In genomic region chr1:160401487-160401805, GRCh38 we compare ENCODE assay signal across 9 cellular contexts. TPM values are rescaled to one million over a fixed set of nuclear protein-coding genes. Genes with fewer than 3 reads are reported as not detected.
DNase-seq lines count a peak whose midpoint lies in the region; ATAC-seq and TF ChIP-seq lines count a peak whose summit lies in the region.
"Had no signal": no experiment of that assay in that cellular context is flagged by ENCODE, and none has a peak within 500 bp of the region (broad histone marks: within the 10 kb centered on the region; RNA-seq: fewer than 3 reads in every experiment).

No MANE protein-coding gene starts in this region.

- ATAC-seq in CD4-positive, alpha-beta T cell (ENCODE audit: poor library complexity) = no peak
- no peak for ATAC-seq in GM18858 (IDR thresholded peaks at IDR 0.05; ENCODE audit: unreplicated experiment)
- no peak for ATAC-seq in GM21717 (IDR thresholded peaks at IDR 0.05; ENCODE audit: unreplicated experiment)

- WGBS in ovary, 3 donors = 17 to 32% (median 22%) methylated on average over 7 of the region's 7 CpGs

- H3K4me3 Mint-ChIP-seq in CD4-positive, alpha-beta T cell = peak overlapping the region; percentile 71

- CTCF ChIA-PET in CD4-positive, alpha-beta T cell (lab: Charles Lee) = no interaction called here

- H3K27ac ChIP-seq in CD4-positive, alpha-beta T cell (ENCODE audit: low read depth, low read length) = no peak overlapping the region
- H3K27ac ChIP-seq in ovary = peak overlapping the region; percentile 43 to 85

- H3K27me3 Mint-ChIP-seq in CD4-positive, alpha-beta T cell = peaks cover 35% of the 10 kb centered on the region

- H3K27me3 ChIP-seq in CD4-positive, alpha-beta T cell (ENCODE audit: control insufficient read depth, insufficient read depth, low read length) = peaks cover 17% of the 10 kb centered on the region
- H3K27me3 ChIP-seq in ovary = no peaks in the 10 kb centered on the region

- no peaks in the 10 kb centered on the region for H3K9me3 Mint-ChIP-seq in CD4-positive, alpha-beta T cell

- TF ChIP-seq CTCF in CD4-positive, alpha-beta T cell (IDR thresholded peaks at IDR 0.05) = no peak
- TF ChIP-seq CTCF in epithelial cell of proximal tubule (conservative IDR thresholded peaks at IDR 0.05; ENCODE audit: low read depth, low read length) (no peak), ovary (IDR thresholded peaks at IDR 0.05) (no peak)

- H3K9me3 ChIP-seq in CD4-positive, alpha-beta T cell (ENCODE audit: control insufficient read depth, low read length) = no peaks in the 10 kb centered on the region
- H3K9me3 ChIP-seq in ovary = no peaks in the 10 kb centered on the region

- no peak overlapping the region for H3K27ac Mint-ChIP-seq in CD4-positive, alpha-beta T cell

- no peaks in the 10 kb centered on the region for H3K36me3 Mint-ChIP-seq in CD4-positive, alpha-beta T cell (ENCODE audit: low read depth)

- TF ChIP-seq POLR2A in ovary (IDR thresholded peaks at IDR 0.05) = no peak

- peaks cover 10% of the 10 kb centered on the region for H3K4me1 ChIP-seq in ovary (ENCODE audit: insufficient read depth)

- H3K36me3 ChIP-seq in ovary = no peaks in the 10 kb centered on the region

- H3K4me3 ChIP-seq in epithelial cell of proximal tubule (ENCODE audit: low read depth, low read length) (peak overlapping the region; percentile 69), ovary (peak overlapping the region; percentile 84)

- no peak for TF ChIP-seq EP300 in ovary (IDR thresholded peaks at IDR 0.05)

- POLR2A ChIA-PET in CD4-positive, alpha-beta T cell (lab: Charles Lee) = no interaction called here

- peaks cover 9% of the 10 kb centered on the region for H3K4me1 Mint-ChIP-seq in CD4-positive, alpha-beta T cell (ENCODE audit: low read depth)

- intact Hi-C loops in CD4-positive, alpha-beta T cell (cut with DNase I, micrococcal nuclease) = no loop called here
- intact Hi-C loops in ovary (cut with DNase I) = no loop called here

- DNase-seq in CD4-positive, alpha-beta T cell = no peak
- peak; percentile 11 for DNase-seq in NCI-H748 treated with DMSO at 0.1 percent for 48 hours (lab: John Stamatoyannopoulos, UW)
- no peak for DNase-seq in epithelial cell of proximal tubule (ENCODE audit: low read depth)
- no peak for DNase-seq in ovary
- no peak for DNase-seq in DMS153 (lab: John Stamatoyannopoulos, UW)
- no peak for DNase-seq in AG20443 (ENCODE audit: low spot score)
- DNase-seq: NCI-H187 treated with DMSO at 0.1 percent for 48 hours had no signal

RNA-seq across cellular contexts. Expression of gene VANGL2, which starts 1.1 kb away (rescaled TPM):
- total RNA-seq in CD4-positive, alpha-beta T cell = not detected
- 5.6 and 7.2 TPM in 2 replicates for total RNA-seq in epithelial cell of proximal tubule
- total RNA-seq in ovary = 10 to 100 TPM in 3 of 7 donors, 1 to 10 TPM in 4; 5.6 to 18.4 (median 10.0) TPM
- 1 to 10 TPM; 7.1 to 8.1 TPM for polyA plus RNA-seq in ovary

RNA-seq across cellular contexts. Expression of gene NHLH1, which starts 34.6 kb away (rescaled TPM):
- under 1 TPM in 1 of 2 experiments, not detected in 1; 0.08 TPM for total RNA-seq in CD4-positive, alpha-beta T cell
- total RNA-seq in epithelial cell of proximal tubule = not detected in 2 replicates
- total RNA-seq in ovary = under 1 TPM in 3 of 7 donors, not detected in 4; 0.08 to 0.20 (median 0.10) TPM
- polyA plus RNA-seq in ovary = under 1 TPM; 0.02 to 0.08 TPM

RNA-seq across cellular contexts. Expression of gene NCSTN, which starts 58.3 kb away (rescaled TPM):
- total RNA-seq in CD4-positive, alpha-beta T cell = 10 to 100 TPM; 54.9 to 56.6 TPM
- total RNA-seq in epithelial cell of proximal tubule = 55.7 and 57.0 TPM in 2 replicates
- total RNA-seq in ovary = 10 to 100 TPM; 35.2 to 76.2 (median 58.1) TPM
- polyA plus RNA-seq in ovary = 100 to 1,000 TPM in 1 of 2 donors, 10 to 100 TPM in 1; 53.9 to 234 TPM

RNA-seq across cellular contexts. Expression of gene COPA, which starts 58.4 kb away (rescaled TPM):
- total RNA-seq in CD4-positive, alpha-beta T cell = 100 to 1,000 TPM in 1 of 2 experiments, 10 to 100 TPM in 1; 95.0 to 107 TPM
- 89.7 and 96.7 TPM in 2 replicates for total RNA-seq in epithelial cell of proximal tubule
- total RNA-seq in ovary = 100 to 1,000 TPM in 5 of 7 donors, 10 to 100 TPM in 2; 63.7 to 163 (median 123) TPM
- 100 to 1,000 TPM in 1 of 2 donors, 10 to 100 TPM in 1; 69.9 to 144 TPM for polyA plus RNA-seq in ovary
